In genomic region chr3:57803647-57804081, GRCh38 we compare ENCODE assay signal across 8 cellular contexts. TPM values are rescaled to one million over a fixed set of nuclear protein-coding genes. Genes with fewer than 3 reads are reported as not detected.
DNase-seq lines count a peak whose midpoint lies in the region; ATAC-seq and TF ChIP-seq lines count a peak whose summit lies in the region.

No MANE protein-coding gene starts in this region.

- no peaks in the 10 kb centered on the region for H3K9me3 Mint-ChIP-seq in MCF 10A (ENCODE audit: unreplicated experiment)
- H3K9me3 Mint-ChIP-seq in nephron progenitor cell = no peaks in the 10 kb centered on the region

- DNase-seq in Ammon's horn (ENCODE audit: low spot score) (peak; percentile 12), MCF 10A (ENCODE audit: unreplicated experiment) (peak; percentile 97), left lung (no peak), upper lobe of right lung (no peak), nephron progenitor cell (no peak), NCI-H187 (lab: John Stamatoyannopoulos, UW) (no peak)

- H3K36me3 Mint-ChIP-seq in MCF 10A (ENCODE audit: insufficient read depth, unreplicated experiment) (peaks cover 11% of the 10 kb centered on the region), nephron progenitor cell (ENCODE audit: low read depth) (no peaks in the 10 kb centered on the region)

- H3K9me3 ChIP-seq in KOPT-K1 (ENCODE audit: insufficient read depth, low read length, poor library complexity, severe bottlenecking) = no peaks in the 10 kb centered on the region
- no peaks in the 10 kb centered on the region for H3K9me3 ChIP-seq in left lung
- H3K9me3 ChIP-seq in upper lobe of right lung = no peaks in the 10 kb centered on the region

- CTCF ChIA-PET in MCF 10A (lab: Yijun Ruan, JAX) = no interaction called here

- intact Hi-C loops in MCF 10A (cut with micrococcal nuclease) (loop anchor here (2.0 kb wide), 1 partner anchor 47 kb away; the partner anchor contains the start of gene SLMAP), left lung (cut with DNase I) (no loop called here), upper lobe of right lung (cut with DNase I) (no loop called here)

- H3K4me3 ChIP-seq in left lung (no peak overlapping the region), upper lobe of right lung (no peak overlapping the region)

- peaks cover 17 to 46% of the 10 kb centered on the region in 2 donors for H3K4me1 ChIP-seq in left lung
- peaks cover 18% of the 10 kb centered on the region for H3K4me1 ChIP-seq in upper lobe of right lung

- POLR2A ChIA-PET in MCF 10A (lab: Yijun Ruan, JAX) = interaction anchor here (0.7 to 1.9 kb wide), 16 partner anchors 12 to 735 kb away, joined by 3 to 15 read pairs (median 4); partner anchors contain the start of genes ARF4, PDE12 and SLMAP

- ATAC-seq in left lung = peak; percentile 92
- peak; percentile 83 for ATAC-seq in upper lobe of right lung
- ATAC-seq in GM19023 (IDR thresholded peaks at IDR 0.05; ENCODE audit: unreplicated experiment) = no peak

- H3K27ac ChIP-seq in KOPT-K1 (ENCODE audit: low read depth, low read length, poor library complexity, severe bottlenecking) = peak overlapping the region; percentile 3
- peak overlapping the region; percentile 41 to 61 for H3K27ac ChIP-seq in left lung
- H3K27ac ChIP-seq in upper lobe of right lung = no peak overlapping the region

- BruUV-seq in MCF 10A (replicated peaks; lab: Mats Ljungman, UMichigan) = no TSS peak

- H3K36me3 ChIP-seq in KOPT-K1 (ENCODE audit: insufficient read depth, low read length) (no peaks in the 10 kb centered on the region), left lung (no peaks in the 10 kb centered on the region), upper lobe of right lung (no peaks in the 10 kb centered on the region)

- H3K27ac Mint-ChIP-seq in MCF 10A (ENCODE audit: low read depth, unreplicated experiment) (peak overlapping the region; percentile 85), nephron progenitor cell (no peak overlapping the region)

- no peak for TF ChIP-seq CTCF in MCF 10A (IDR thresholded peaks at IDR 0.05; ENCODE audit: unreplicated experiment)
- TF ChIP-seq CTCF in left lung (IDR thresholded peaks at IDR 0.05) = no peak
- TF ChIP-seq CTCF in upper lobe of right lung (IDR thresholded peaks at IDR 0.05) = no peak
- TF ChIP-seq CTCF in nephron progenitor cell (IDR thresholded peaks at IDR 0.05) = no peak

- peak overlapping the region; percentile 67 for H3K4me3 Mint-ChIP-seq in MCF 10A (ENCODE audit: unreplicated experiment)
- no peak overlapping the region for H3K4me3 Mint-ChIP-seq in nephron progenitor cell

- H3K27me3 ChIP-seq in left lung = no peaks in the 10 kb centered on the region
- no peaks in the 10 kb centered on the region for H3K27me3 ChIP-seq in upper lobe of right lung

- peaks cover 60% of the 10 kb centered on the region for H3K4me1 Mint-ChIP-seq in MCF 10A (ENCODE audit: insufficient read depth, unreplicated experiment)
- peaks cover 8% of the 10 kb centered on the region for H3K4me1 Mint-ChIP-seq in nephron progenitor cell

- H3K27me3 Mint-ChIP-seq in MCF 10A (ENCODE audit: insufficient read depth, unreplicated experiment) (no peaks in the 10 kb centered on the region), nephron progenitor cell (ENCODE audit: low read depth, poor library complexity) (no peaks in the 10 kb centered on the region)

RNA-seq across cellular contexts. Expression of gene SLMAP, which starts 47.6 kb away (rescaled TPM):
- total RNA-seq in MCF 10A (2022) (71.0 and 77.9 TPM in 2 replicates), left lung (10 to 100 TPM; 62.1 to 65.3 TPM), upper lobe of right lung (65.2 TPM)

Comparison
In these comparisons a context has a peak if more than half of its experiments do, and no peak if none do; other contexts are left out.
1. DNase-seq: peak in Ammon's horn (single experiment) and MCF 10A (single experiment); none in left lung (0 of 2), upper lobe of right lung (single experiment), nephron progenitor cell (single experiment) and NCI-H187 (0 of 2).